18 cellular contexts compared by ENCODE assay signal in genomic region chr2:25076749-25077148, GRCh38. TPM values are rescaled to one million over a fixed set of nuclear protein-coding genes. Genes with fewer than 3 reads are reported as not detected.
DNase-seq lines count a peak whose midpoint lies in the region; ATAC-seq, FAIRE-seq and TF ChIP-seq lines count a peak whose summit lies in the region.
"Had no signal": no experiment of that assay in that cellular context is flagged by ENCODE, and none has a peak within 500 bp of the region (broad histone marks: within the 10 kb centered on the region; RNA-seq: fewer than 3 reads in every experiment).

No MANE protein-coding gene starts in this region.

- no peak for TF ChIP-seq CTCF in gastrocnemius medialis (IDR thresholded peaks at IDR 0.05 in 4 of 5, conservative IDR thresholded peaks at IDR 0.05 in 1 of 5)

- H3K4me3 ChIP-seq in gastrocnemius medialis = no peak overlapping the region
- H3K4me3 ChIP-seq: hepatocyte, MG63, stomach, uterus had no signal

- H3K4me1 ChIP-seq in gastrocnemius medialis = peaks cover 14 to 31% of the 10 kb centered on the region in 2 donors
- H3K4me1 ChIP-seq: uterus had no signal

- intact Hi-C loops in gastrocnemius medialis (cut with DNase I; ENCODE audit: low total_unique reads) = no loop called here

- H3K36me3 ChIP-seq in gastrocnemius medialis = no peaks in the 10 kb centered on the region
- H3K36me3 ChIP-seq: MG63, stomach, uterus had no signal

- in situ Hi-C loops in gastrocnemius medialis (cut with MboI; ENCODE audit: low sequenced_read_pairs in 4 of 4) = no loop called here

- ATAC-seq in gastrocnemius medialis = no peak
- no peak for ATAC-seq in HG02852 (IDR thresholded peaks at IDR 0.05; ENCODE audit: unreplicated experiment)
- ATAC-seq: activated naive CD8-positive, alpha-beta T cell treated with anti-CD3 and anti-CD28 coated beads, Interleukin-2, amount 50 U/mL, for 24 hours; T-cell had no signal

- FAIRE-seq in urothelium cell line (lab: Jason Lieb, UNC) = no peak
- FAIRE-seq: keratinocyte had no signal

- no peaks in the 10 kb centered on the region for H3K9me3 ChIP-seq in gastrocnemius medialis
- H3K9me3 ChIP-seq: MG63, stomach, uterus had no signal

- H3K27ac ChIP-seq in angular gyrus (ENCODE audit: low read depth, low read length) (peak overlapping the region; percentile 19), gastrocnemius medialis (peak overlapping the region in 3 of 4 donors; percentile 16 to 52 (median 21))
- H3K27ac ChIP-seq: hepatocyte, stomach had no signal

- H3K27me3 ChIP-seq in gastrocnemius medialis = no peaks in the 10 kb centered on the region
- H3K27me3 ChIP-seq: hepatocyte, stomach, uterus had no signal

- TF ChIP-seq POLR2A in gastrocnemius medialis (IDR thresholded peaks at IDR 0.05) = no peak

- DNase-seq in NCI-H2107 treated with DMSO at 0.1 percent for 48 hours (lab: John Stamatoyannopoulos, UW; ENCODE audit: unreplicated experiment) = peak; percentile 16
- no peak for DNase-seq in NCI-H2107 (lab: John Stamatoyannopoulos, UW)
- DNase-seq in LHCN-M2 (ENCODE audit: low read depth) = peak; percentile 12
- DNase-seq in gastrocnemius medialis = no peak
- DNase-seq in urothelium cell line (ENCODE audit: low spot score) = no peak
- DNase-seq in activated CD4-positive, CD25-positive, alpha-beta regulatory T cell (lab: John Stamatoyannopoulos, UW) = no peak
- DNase-seq: activated B cell treated with CpG ODN at 0.5 μM for 24 hours; activated naive CD8-positive, alpha-beta T cell treated with anti-CD3 and anti-CD28 coated beads, Interleukin-2, amount 50 U/mL, for 24 hours; effector CD4-positive, alpha-beta T cell; EL; MG63; stomach; T-cell; uterus had no signal

RNA-seq across cellular contexts. Expression of gene EFR3B, which starts 34.9 kb away (rescaled TPM):
- 0.34 and 0.51 TPM in 2 replicates for total RNA-seq in LHCN-M2 (2014; rRNA removed)
- polyA plus RNA-seq in LHCN-M2 (2012) = 0.43 TPM
- total RNA-seq in gastrocnemius medialis = 1 to 10 TPM in 1 of 4 donors, under 1 TPM in 3; 0.29 to 1.4 (median 0.67) TPM

Comparison
In these comparisons a context has a peak if more than half of its experiments do, and no peak if none do; other contexts are left out.
1. DNase-seq: peak in NCI-H2107 treated with DMSO at 0.1 percent for 48 hours (single experiment) and LHCN-M2 (single experiment); none in NCI-H2107 (single experiment), gastrocnemius medialis (0 of 2), urothelium cell line (single experiment) and activated CD4-positive, CD25-positive, alpha-beta regulatory T cell (0 of 4).